In the genomic region with DNA sequence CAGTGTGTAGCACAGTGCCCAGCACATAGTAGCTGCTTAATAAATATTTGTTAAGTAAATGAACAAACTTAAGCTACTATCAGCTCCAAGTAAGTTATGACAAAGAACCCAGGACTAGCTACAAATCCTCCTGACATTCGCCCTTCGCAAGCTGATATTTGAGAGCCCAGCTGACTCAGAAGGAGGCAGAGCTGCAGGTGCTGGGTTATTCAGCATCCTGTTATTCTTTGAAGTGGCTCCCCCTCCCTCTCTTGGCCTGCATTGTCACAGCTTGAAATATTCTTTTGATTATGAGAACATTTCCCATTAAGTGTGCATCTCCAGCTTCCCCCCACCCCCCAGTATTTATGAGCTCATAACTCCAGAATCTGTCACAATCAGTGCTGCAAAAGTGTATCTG, we compare ENCODE assay signal across 8 cellular contexts.
DNase-seq lines count a peak whose midpoint lies in the region; FAIRE-seq and TF ChIP-seq lines count a peak whose summit lies in the region.

No MANE protein-coding gene starts in this region.

- no peak for TF ChIP-seq CTCF in Calu3 (IDR thresholded peaks at IDR 0.05; ENCODE audit: unreplicated experiment)
- TF ChIP-seq CTCF in keratinocyte (optimal IDR thresholded peaks at IDR 0.05 in 1 of 3, IDR thresholded peaks at IDR 0.05 in 1 of 3, conservative IDR thresholded peaks at IDR 0.05 in 1 of 3; ENCODE audit: extremely low read depth in 1 of 3, insufficient read depth in 2 of 3, low read length in 3 of 3) = peak; percentile 15 to 20 (median 15)
- no peak for TF ChIP-seq CTCF in lower leg skin (IDR thresholded peaks at IDR 0.05)

- no peak overlapping the region for H3K4me3 Mint-ChIP-seq in Calu3 (ENCODE audit: low read depth, unreplicated experiment)

- no peaks in the 10 kb centered on the region for H3K9me1 ChIP-seq in keratinocyte (ENCODE audit: control insufficient read depth, extremely low read depth, insufficient read depth, low read length)

- intact Hi-C loops in Calu3 (cut with micrococcal nuclease; ENCODE audit: unreplicated experiment) (loop anchor here (1.0 to 10.0 kb wide), 4 partner anchors 107 to 183 kb away; a partner anchor contains a TSS), lower leg skin (cut with DNase I; ENCODE audit: low total_unique reads) (no loop called here)

- no peaks in the 10 kb centered on the region for H3K27me3 ChIP-seq in keratinocyte (ENCODE audit: control insufficient read depth, extremely low read depth, insufficient read depth, low read length)

- no peak for TF ChIP-seq POLR2A in lower leg skin (IDR thresholded peaks at IDR 0.05)

- H3K4me1 ChIP-seq in keratinocyte (ENCODE audit: control insufficient read depth, extremely low read depth, insufficient read depth, low read length) = no peaks in the 10 kb centered on the region

- no peak overlapping the region for H3K27ac Mint-ChIP-seq in Calu3 (ENCODE audit: unreplicated experiment)

- no peaks in the 10 kb centered on the region for H3K79me2 ChIP-seq in keratinocyte (ENCODE audit: control insufficient read depth, insufficient read depth, low read length)

- no peaks in the 10 kb centered on the region for H3K27me3 Mint-ChIP-seq in Calu3 (ENCODE audit: unreplicated experiment)

- no peak overlapping the region for H3K4me2 ChIP-seq in keratinocyte (ENCODE audit: control insufficient read depth, extremely low read depth, insufficient read depth, low read depth, low read length)

- DNase-seq in Calu3 (peak; percentile 49), NCI-H1436 treated with DMSO at 0.1 percent for 48 hours (lab: John Stamatoyannopoulos, UW) (peak; percentile 35), keratinocyte (ENCODE audit: low read depth, low spot score) (no peak), lower leg skin (ENCODE audit: low spot score in 2 of 2) (no peak), NCI-H82 treated with DMSO at 0.1 percent for 48 hours (lab: John Stamatoyannopoulos, UW; ENCODE audit: unreplicated experiment) (no peak), NCI-H128 (lab: John Stamatoyannopoulos, UW; ENCODE audit: unreplicated experiment) (no peak), nucleus accumbens (lab: John Stamatoyannopoulos, UW) (no peak)
- peak; percentile 38 for DNase-seq in activated CD8-positive, alpha-beta memory T cell treated with anti-CD3 and anti-CD28 coated beads, Interleukin-2, amount 50 U/mL, for 4 hours

- H2AFZ ChIP-seq in keratinocyte (ENCODE audit: control insufficient read depth, low read length) = no peak overlapping the region

- FAIRE-seq in keratinocyte (lab: Jason Lieb, UNC) = no peak

- H3K9ac ChIP-seq in keratinocyte (ENCODE audit: control insufficient read depth, extremely low read depth, insufficient read depth, low read length) = no peak overlapping the region

- no peaks in the 10 kb centered on the region for H3K9me3 Mint-ChIP-seq in Calu3 (ENCODE audit: low read depth, unreplicated experiment)

- dilution Hi-C loops in keratinocyte (cut with MboI; ENCODE audit: extremely low pct_ligation_motif_present, low sequenced_read_pairs) = no loop called here

- WGBS in lower leg skin, 2 donors = 63 to 74% methylated on average over 2 of the region's 2 CpGs

- CTCF ChIA-PET in Calu3 (lab: Charles Lee) = interaction anchor here (0.7 to 1.9 kb wide), 12 partner anchors 14 to 234 kb away, joined by 3 to 7 read pairs (median 4); no protein-coding TSS in a partner anchor

- no peaks in the 10 kb centered on the region for H3K36me3 ChIP-seq in keratinocyte (ENCODE audit: control insufficient read depth in 2 of 2, extremely low read depth in 1 of 2, insufficient read depth in 2 of 2, low read length in 2 of 2)

- H3K36me3 Mint-ChIP-seq in Calu3 (ENCODE audit: insufficient read depth, unreplicated experiment) = no peaks in the 10 kb centered on the region

- H3K27ac ChIP-seq in keratinocyte (ENCODE audit: control insufficient read depth, insufficient read depth, low read length) = no peak overlapping the region

- no peaks in the 10 kb centered on the region for H3K9me3 ChIP-seq in keratinocyte (ENCODE audit: control insufficient read depth, low read depth, low read length)

- H4K20me1 ChIP-seq in keratinocyte (ENCODE audit: control insufficient read depth, extremely low read depth, insufficient read depth, low read length) = no peaks in the 10 kb centered on the region

- H3K4me1 Mint-ChIP-seq in Calu3 (ENCODE audit: low read depth, unreplicated experiment) = peaks cover 33% of the 10 kb centered on the region

- no peak overlapping the region for H3K4me3 ChIP-seq in keratinocyte (ENCODE audit: control insufficient read depth in 2 of 3, extremely low read depth in 1 of 3, insufficient read depth in 2 of 3, low read depth in 1 of 3, low read length in 3 of 3)
- no peak overlapping the region for H3K4me3 ChIP-seq in lower leg skin (ENCODE audit: low read depth, poor library complexity, severe bottlenecking)

- BruUV-seq in Calu3 (replicated peaks; lab: Mats Ljungman, UMichigan) = no TSS peak

Comparison
In these comparisons a context has a peak if more than half of its experiments do, and no peak if none do; other contexts are left out.
1. DNase-seq: peak in Calu3 (single experiment), NCI-H1436 treated with DMSO at 0.1 percent for 48 hours (single experiment) and activated CD8-positive, alpha-beta memory T cell treated with anti-CD3 and anti-CD28 coated beads, Interleukin-2, amount 50 U/mL, for 4 hours (single experiment); none in keratinocyte (single experiment), lower leg skin (0 of 2), NCI-H82 treated with DMSO at 0.1 percent for 48 hours (single experiment), NCI-H128 (single experiment) and nucleus accumbens (0 of 56).
2. CTCF ChIP-seq: peak in keratinocyte (3 of 3); none in Calu3 (single experiment) and lower leg skin (0 of 3).